2 cellular contexts compared by ENCODE assay signal in the genomic region with DNA sequence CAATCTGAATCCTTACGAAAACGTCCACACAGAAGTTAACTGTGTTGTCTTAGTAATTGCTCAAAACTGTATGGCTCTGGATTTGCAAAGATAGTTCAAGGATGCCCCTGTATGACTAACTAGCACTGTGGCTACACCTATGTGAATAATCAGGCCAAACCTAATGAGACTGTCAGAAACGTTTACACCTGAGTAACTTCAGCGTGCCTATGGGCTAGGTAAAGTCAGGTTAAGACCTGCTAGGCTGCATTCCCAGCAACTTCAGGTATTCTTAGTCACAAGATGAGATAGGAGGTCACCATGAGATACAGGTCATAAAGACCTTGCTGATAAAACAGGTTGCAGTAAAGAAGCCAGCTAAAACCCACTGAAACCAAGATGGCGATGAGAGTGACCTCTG.
TF ChIP-seq lines count a peak whose summit lies in the region.

No MANE protein-coding gene starts in this region.

TF ChIP-seq in HCT116, 20 proteins besides CTCF, POLR2A, EP300 and RAD21 (continued from another document):
- TF ChIP-seq REST (IDR thresholded peaks at IDR 0.05; ENCODE audit: low read depth) (no peak), JUND (IDR thresholded peaks at IDR 0.05) (no peak), SIN3A (IDR thresholded peaks at IDR 0.05; ENCODE audit: low read depth) (no peak), YY1 (IDR thresholded peaks at IDR 0.05; ENCODE audit: extremely low read depth, insufficient replicate concordance, low read depth, low read length) (no peak), ELF1 (IDR thresholded peaks at IDR 0.05; ENCODE audit: borderline replicate concordance, low read depth) (no peak), SRF (IDR thresholded peaks at IDR 0.05; ENCODE audit: low read depth) (no peak), ZNF274 (IDR thresholded peaks at IDR 0.05; ENCODE audit: low read depth, low read length) (no peak), POLR2AphosphoS5 (IDR thresholded peaks at IDR 0.05; ENCODE audit: low read depth, low read length) (no peak), ZBTB33 (IDR thresholded peaks at IDR 0.05; ENCODE audit: extremely low read depth, insufficient replicate concordance, low read length) (no peak), EZH2phosphoT487 (IDR thresholded peaks at IDR 0.05; ENCODE audit: borderline replicate concordance) (no peak), ZFX (IDR thresholded peaks at IDR 0.05) (no peak), EGR1 (IDR thresholded peaks at IDR 0.05; ENCODE audit: low read depth) (no peak), CBX3 (IDR thresholded peaks at IDR 0.05; ENCODE audit: low read depth) (peak; percentile 45; the same call in 1 of the 2 replicates)
- TF ChIP-seq, protein P1, sequence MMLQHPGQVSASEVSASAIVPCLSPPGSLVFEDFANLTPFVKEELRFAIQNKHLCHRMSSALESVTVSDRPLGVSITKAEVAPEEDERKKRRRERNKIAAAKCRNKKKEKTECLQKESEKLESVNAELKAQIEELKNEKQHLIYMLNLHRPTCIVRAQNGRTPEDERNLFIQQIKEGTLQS (IDR thresholded peaks at IDR 0.05), result no peak

TF ChIP-seq in WTC11, 78 proteins besides CTCF, POLR2A, EP300 and RAD21 (continued from another document):
- no peak for TF ChIP-seq STAT6 (CRISPR knock-in tag; conservative IDR thresholded peaks at IDR 0.05; ENCODE audit: low read depth)
- TF ChIP-seq CREM (CRISPR knock-in tag; IDR thresholded peaks at IDR 0.05), result no peak
- TF ChIP-seq ZNF281 (CRISPR knock-in tag; IDR thresholded peaks at IDR 0.05), result no peak
- TF ChIP-seq PREB (CRISPR knock-in tag; IDR thresholded peaks at IDR 0.05; ENCODE audit: borderline replicate concordance), result no peak
- TF ChIP-seq ETV6 (CRISPR knock-in tag; IDR thresholded peaks at IDR 0.05), result no peak
- TF ChIP-seq TEAD1 (CRISPR knock-in tag; IDR thresholded peaks at IDR 0.05), result no peak
- TF ChIP-seq ZSCAN18 (CRISPR knock-in tag; IDR thresholded peaks at IDR 0.05), result no peak
- no peak for TF ChIP-seq HMGA2 (CRISPR knock-in tag; IDR thresholded peaks at IDR 0.05)
- no peak for TF ChIP-seq FOXJ3 (CRISPR knock-in tag; IDR thresholded peaks at IDR 0.05; ENCODE audit: borderline replicate concordance)
- no peak for TF ChIP-seq IRF2 (CRISPR knock-in tag; IDR thresholded peaks at IDR 0.05; ENCODE audit: borderline replicate concordance, low read depth)
